ENCODE assay signal across 13 cellular contexts in genomic region chr3:73192036-73192738, GRCh38.
DNase-seq lines count a peak whose midpoint lies in the region; ATAC-seq, FAIRE-seq and TF ChIP-seq lines count a peak whose summit lies in the region.
"Had no signal": no experiment of that assay in that cellular context is flagged by ENCODE, and none has a peak within 500 bp of the region (broad histone marks: within the 10 kb centered on the region; RNA-seq: fewer than 3 reads in every experiment).

No MANE protein-coding gene starts in this region.

- 73% methylated on average over 7 of the region's 7 CpGs; no CpG with 5 or more reads in 1 of the 2 experiments for WGBS in H1 (ENCODE audit: extremely low coverage in 1 of 2, insufficient coverage in 1 of 2, insufficient read length in 1 of 2, insufficient replicate concordance in 2 of 2, low coverage in 1 of 2, low lambda C conversion rate in 2 of 2, missing lambda C conversion rate in 1 of 2), 2 experiments
- 84 to 86% methylated on average over 7 of the region's 7 CpGs for WGBS in testis, 2 donors

- H3K79me2 ChIP-seq in H1 (ENCODE audit: control insufficient read depth in 1 of 2, insufficient read depth in 2 of 2, low read length in 2 of 2), result no peaks in the 10 kb centered on the region

- H3K4me1 ChIP-seq in H1 (replicated peaks in 1 of 4; ENCODE audit: control insufficient read depth in 3 of 4, insufficient read depth in 4 of 4, low read length in 3 of 4), result no peaks in the 10 kb centered on the region
- no peaks in the 10 kb centered on the region for H3K4me1 ChIP-seq in testis

- H3K9me3 ChIP-seq in H1 (ENCODE audit: insufficient read depth in 2 of 2, low read depth in 1 of 2, low read length in 1 of 2), result no peaks in the 10 kb centered on the region
- no peaks in the 10 kb centered on the region for H3K9me3 ChIP-seq in testis

- H4K91ac ChIP-seq in H1 (replicated peaks; ENCODE audit: insufficient read length, low read length), result no peak overlapping the region

- no peak overlapping the region for H3K23ac ChIP-seq in H1 (ENCODE audit: insufficient read length)

- H3K4me3 ChIP-seq in GM06990 (replicated peaks; ENCODE audit: low read depth, low read length) (no peak overlapping the region), H1 (ENCODE audit: extremely low read depth in 1 of 4, insufficient read depth in 2 of 4, low read depth in 3 of 4, low read length in 4 of 4) (no peak overlapping the region), testis (no peak overlapping the region)

- H2BK120ac ChIP-seq in H1 (replicated peaks; ENCODE audit: low read depth, low read length), result no peak overlapping the region

- no peak overlapping the region for H3K9ac ChIP-seq in H1 (replicated peaks in 1 of 4; ENCODE audit: extremely low read depth in 1 of 4, low read depth in 3 of 4, low read length in 3 of 4)

- TF ChIP-seq RAD21 in H1 (IDR thresholded peaks at IDR 0.05 in 1 of 2, conservative IDR thresholded peaks at IDR 0.05 in 1 of 2; ENCODE audit: low read depth in 2 of 2, low read length in 2 of 2), result peak; percentile 67 to 75

- no peak overlapping the region for H2BK15ac ChIP-seq in H1 (ENCODE audit: low read length)

- TF ChIP-seq POLR2A in H1 (IDR thresholded peaks at IDR 0.05; ENCODE audit: control extremely low read depth in 1 of 2, low read depth in 2 of 2, low read length in 2 of 2) (no peak), testis (IDR thresholded peaks at IDR 0.05) (no peak)

- CTCF ChIA-PET in H1 (lab: Charles Lee; ENCODE audit: partially characterized antibody), result interaction anchor here (0.6 to 3.6 kb wide), 64 partner anchors 8 to 951 kb away, joined by 3 to 43 read pairs (median 4); no protein-coding TSS in a partner anchor

- no peak overlapping the region; a peak in 1 of 4 replicates for H3K4me2 ChIP-seq in H1 (ENCODE audit: insufficient read depth in 1 of 2, low read depth in 2 of 2, low read length in 2 of 2)

- TF ChIP-seq CTCF in 22Rv1 (IDR thresholded peaks at IDR 0.05) (peak; percentile 40), GM06990 (IDR thresholded peaks at IDR 0.05; ENCODE audit: insufficient read depth, low read length, poor library complexity, severe bottlenecking) (peak; percentile 33), H1 (IDR thresholded peaks at IDR 0.05; ENCODE audit: control extremely low read depth in 1 of 3, insufficient read depth in 1 of 3, low read depth in 1 of 3, low read length in 3 of 3) (peak; percentile 64 to 99 (median 85)), testis (IDR thresholded peaks at IDR 0.05) (no peak)

- H3K14ac ChIP-seq in H1 (ENCODE audit: insufficient read length), result no peak overlapping the region

- H2BK20ac ChIP-seq in H1 (ENCODE audit: low read length), result no peak overlapping the region

- no peak overlapping the region for H3K4ac ChIP-seq in H1 (replicated peaks; ENCODE audit: insufficient read length, low read depth, low read length)

- H4K20me1 ChIP-seq in H1 (replicated peaks in 1 of 2; ENCODE audit: control insufficient read depth in 1 of 2, insufficient read depth in 2 of 2, low read length in 2 of 2), result no peaks in the 10 kb centered on the region

- ATAC-seq in HG03342 (IDR thresholded peaks at IDR 0.05; ENCODE audit: unreplicated experiment) (no peak), HG02623 (IDR thresholded peaks at IDR 0.05; ENCODE audit: unreplicated experiment) (no peak)

- DNase-seq in GM06990 (ENCODE audit: extremely low read depth, insufficient read length) (no peak), NCI-H82 (lab: John Stamatoyannopoulos, UW) (peak; percentile 69), H1 (ENCODE audit: low read depth in 1 of 2, low spot score in 2 of 2) (peak; percentile 29 to 66), NCI-H2029 (lab: John Stamatoyannopoulos, UW) (no peak), testis (no peak)
- DNase-seq: CD8-positive, alpha-beta memory T cell; NCI-H2081; stimulated activated CD4-positive, alpha-beta T cell treated with anti-CD3 and anti-CD28 coated beads, Interleukin-2, amount 100 ng/mL, for 48 hours had no signal

- H2AK5ac ChIP-seq in H1 (ENCODE audit: low read depth, low read length), result no peak overlapping the region

- H3K27ac ChIP-seq in 22Rv1 (no peak overlapping the region), H1 (ENCODE audit: low read depth, low read length) (no peak overlapping the region), testis (no peak overlapping the region)
- H3K27ac ChIP-seq: epithelial cell of prostate had no signal

- peak; percentile 94 for FAIRE-seq in H1 (lab: Jason Lieb, UNC)
- FAIRE-seq: islet of Langerhans had no signal

- H4K5ac ChIP-seq in H1 (ENCODE audit: insufficient read length, low read depth, low read length), result no peak overlapping the region

- no peaks in the 10 kb centered on the region for H3K36me3 ChIP-seq in GM06990 (ENCODE audit: control insufficient read depth, insufficient read depth, low read length)
- H3K36me3 ChIP-seq in H1 (ENCODE audit: control insufficient read depth in 2 of 4, insufficient read depth in 4 of 4, low read length in 3 of 4), result no peaks in the 10 kb centered on the region
- H3K36me3 ChIP-seq in testis (ENCODE audit: low read depth, missing control alignments), result no peaks in the 10 kb centered on the region

- no peak overlapping the region for H2BK5ac ChIP-seq in H1 (ENCODE audit: low read depth, low read length)

- no peak overlapping the region for H4K8ac ChIP-seq in H1 (ENCODE audit: extremely low read depth, insufficient read depth, low read length)

- H2AFZ ChIP-seq in H1 (ENCODE audit: low read length), result no peak overlapping the region

- POLR2A ChIA-PET in H1 (lab: Charles Lee; ENCODE audit: partially characterized antibody), result interaction anchor here (1.4 kb wide), 1 partner anchor 13 kb away, joined by 4 read pairs; no protein-coding TSS in a partner anchor

- no peak overlapping the region for H3K56ac ChIP-seq in H1 (replicated peaks; ENCODE audit: insufficient read length, low read depth, low read length)

- no peaks in the 10 kb centered on the region for H3K79me1 ChIP-seq in H1 (ENCODE audit: low read depth, low read length)

- H3K18ac ChIP-seq in H1 (ENCODE audit: extremely low read depth, low read length), result no peak overlapping the region

- H3K23me2 ChIP-seq in H1 (ENCODE audit: low read depth, low read length), result no peaks in the 10 kb centered on the region

- no peak for TF ChIP-seq EP300 in H1 (IDR thresholded peaks at IDR 0.05; ENCODE audit: borderline replicate concordance in 1 of 2, low read depth in 2 of 2, low read length in 2 of 2)

- H3K27me3 ChIP-seq in GM06990 (replicated peaks; ENCODE audit: control insufficient read depth, insufficient read depth, low read length), result no peaks in the 10 kb centered on the region
- H3K27me3 ChIP-seq in H1 (replicated peaks in 1 of 4; ENCODE audit: control insufficient read depth in 3 of 4, extremely low read depth in 1 of 4, insufficient read depth in 3 of 4, low read length in 3 of 4), result no peaks in the 10 kb centered on the region
- H3K27me3 ChIP-seq in testis, result no peaks in the 10 kb centered on the region

- intact Hi-C loops in testis (cut with DNase I; ENCODE audit: low total_unique reads), result no loop called here

- H2BK12ac ChIP-seq in H1 (ENCODE audit: low read depth, low read length), result no peak overlapping the region

TF ChIP-seq in H1, 55 proteins besides CTCF, POLR2A, EP300 and RAD21:
- TF ChIP-seq TEAD4 (IDR thresholded peaks at IDR 0.05; ENCODE audit: low read depth, low read length) (no peak), CHD2 (IDR thresholded peaks at IDR 0.05; ENCODE audit: low read length) (no peak), SP1 (IDR thresholded peaks at IDR 0.05; ENCODE audit: low read depth, low read length) (no peak), CHD1 (IDR thresholded peaks at IDR 0.05; ENCODE audit: low read depth, low read length) (no peak), RNF2 (IDR thresholded peaks at IDR 0.05; ENCODE audit: borderline replicate concordance, low read depth, low read length, missing control alignments, poor library complexity, severe bottlenecking) (no peak), ASH2L (IDR thresholded peaks at IDR 0.05; ENCODE audit: low read length) (peak; percentile 44), BRCA1 (IDR thresholded peaks at IDR 0.05; ENCODE audit: low read depth, low read length) (no peak), RBBP5 (IDR thresholded peaks at IDR 0.05; ENCODE audit: borderline replicate concordance, low read depth, low read length) (no peak)

Comparison
In these comparisons a context has a peak if more than half of its experiments do, and no peak if none do; other contexts are left out.
1. CTCF ChIP-seq: peak in 22Rv1 (single experiment), GM06990 (single experiment) and H1 (3 of 3); none in testis (0 of 3).
2. DNase-seq: peak in NCI-H82 (single experiment) and H1 (2 of 2); none in GM06990 (single experiment), NCI-H2029 (single experiment) and testis (single experiment).